ENCODE assay signal across 1 cellular context in genomic region chr3:175890056-175890455, GRCh38.
TF ChIP-seq lines count a peak whose summit lies in the region.

No MANE protein-coding gene starts in this region.

TF ChIP-seq in IMR-90, 13 proteins besides CTCF, POLR2A, EP300 and RAD21 (continued from another document):
- no peak for TF ChIP-seq MAZ (IDR thresholded peaks at IDR 0.05; ENCODE audit: borderline replicate concordance, low read depth, low read length)
- no peak for TF ChIP-seq SMC3 (IDR thresholded peaks at IDR 0.05; ENCODE audit: low read depth, low read length)
